ENCODE assay signal across 1 cellular context in the genomic region with DNA sequence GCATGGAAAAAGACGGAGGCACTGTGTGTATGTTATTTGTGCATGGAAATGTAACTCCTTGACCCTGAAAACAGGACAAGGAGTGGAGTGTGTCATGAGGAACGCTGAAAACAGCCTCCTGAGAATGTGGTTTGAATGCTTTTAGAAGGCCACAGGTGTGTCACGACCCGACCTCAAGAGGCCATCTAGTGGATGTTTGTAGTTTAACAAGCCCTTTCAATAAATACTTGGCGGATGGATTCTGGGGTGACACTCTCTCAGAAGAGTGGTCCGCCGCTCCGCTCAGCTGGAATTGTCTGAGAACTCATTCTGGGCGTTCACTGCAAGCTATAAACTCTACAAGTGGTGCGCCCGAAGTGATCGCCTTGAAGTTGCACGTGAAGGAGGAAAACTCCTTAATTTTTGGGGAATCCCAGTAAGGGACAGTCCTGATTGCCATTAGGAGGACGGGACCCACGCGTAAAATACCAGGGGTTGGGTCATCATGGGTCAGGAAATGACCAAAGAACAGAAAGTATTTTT.
A peak's percentile ranks its signal among the peaks of the same experiment; 100 is the strongest.
TF ChIP-seq lines count a peak whose summit lies in the region.

No MANE protein-coding gene starts in this region.

TF ChIP-seq in SK-N-SH, 30 proteins besides CTCF, POLR2A, EP300 and RAD21:
- 0 out of 2 replicates have a peak, but pooled peaks have one; percentile 9 for TF ChIP-seq SMC3 (IDR thresholded peaks at IDR 0.05; ENCODE audit: low read depth, low read length)
